Comparison of ENCODE assay signal across 8 cellular contexts in genomic region chr3:197305854-197306253, GRCh38. TPM values are rescaled to one million over a fixed set of nuclear protein-coding genes. Genes with fewer than 3 reads are reported as not detected.
DNase-seq lines count a peak whose midpoint lies in the region; ATAC-seq and TF ChIP-seq lines count a peak whose summit lies in the region.

No MANE protein-coding gene starts in this region.

- no peak for TF ChIP-seq POLR2A in testis (IDR thresholded peaks at IDR 0.05)

- H3K9me3 ChIP-seq in testis: no peaks in the 10 kb centered on the region
- H3K9me3 ChIP-seq in endodermal cell (ENCODE audit: control insufficient read depth, low read length): no peaks in the 10 kb centered on the region

- TF ChIP-seq CTCF in testis (IDR thresholded peaks at IDR 0.05): no peak
- TF ChIP-seq CTCF in endodermal cell (conservative IDR thresholded peaks at IDR 0.05): no peak

- peaks cover 89% of the 10 kb centered on the region for H3K27me3 Mint-ChIP-seq in endodermal cell (ENCODE audit: insufficient read depth)

- H3K27me3 ChIP-seq in testis (no peaks in the 10 kb centered on the region), endodermal cell (ENCODE audit: control insufficient read depth, insufficient read depth, low read length, poor library complexity, severe bottlenecking) (peaks cover 72% of the 10 kb centered on the region)

- ATAC-seq in GM19463 (IDR thresholded peaks at IDR 0.05; ENCODE audit: unreplicated experiment): peak; percentile 89
- peak; percentile 88 for ATAC-seq in HG03439 (IDR thresholded peaks at IDR 0.05; ENCODE audit: unreplicated experiment)

- no peak overlapping the region for H3K27ac Mint-ChIP-seq in endodermal cell

- H3K4me3 ChIP-seq in testis (no peak overlapping the region), endodermal cell (ENCODE audit: low read length) (no peak overlapping the region)

- DNase-seq in EL (peak; percentile 86), epithelial cell of prostate (ENCODE audit: low read depth, low spot score) (no peak), testis (no peak), endodermal cell (no peak), DMS153 (lab: John Stamatoyannopoulos, UW) (no peak)
- DNase-seq in activated effector memory CD4-positive, alpha-beta T cell treated with Interleukin-2 at 50 U/mL for 16 hours: no peak

- H3K9ac ChIP-seq in endodermal cell (ENCODE audit: extremely low read depth, low read length, poor library complexity, severe bottlenecking): no peak overlapping the region

- H3K4me1 ChIP-seq in testis: peaks cover 17% of the 10 kb centered on the region
- no peaks in the 10 kb centered on the region for H3K4me1 ChIP-seq in endodermal cell (ENCODE audit: control insufficient read depth, insufficient read depth, low read length)

- peak overlapping the region; percentile 93 for H3K27ac ChIP-seq in epithelial cell of prostate
- H3K27ac ChIP-seq in testis: no peak overlapping the region
- no peak overlapping the region for H3K27ac ChIP-seq in endodermal cell (ENCODE audit: low read depth, low read length)

- H3K9me3 Mint-ChIP-seq in endodermal cell: no peaks in the 10 kb centered on the region

- peaks cover 13% of the 10 kb centered on the region for H3K4me1 Mint-ChIP-seq in endodermal cell

- intact Hi-C loops in testis (cut with DNase I; ENCODE audit: low total_unique reads): no loop called here

- WGBS in testis, 2 donors: 79 to 89% methylated on average over 1 of the region's 1 CpG
- WGBS in endodermal cell (ENCODE audit: insufficient coverage in 1 of 2, insufficient read length in 1 of 2), 2 experiments: 91% methylated on average over 1 of the region's 1 CpG

- H3K36me3 Mint-ChIP-seq in endodermal cell (ENCODE audit: low read depth): no peaks in the 10 kb centered on the region

- no peak overlapping the region for H3K4me3 Mint-ChIP-seq in endodermal cell

- H3K36me3 ChIP-seq in testis (ENCODE audit: low read depth, missing control alignments) (no peaks in the 10 kb centered on the region), endodermal cell (ENCODE audit: control insufficient read depth, insufficient read depth, low read length) (no peaks in the 10 kb centered on the region)

RNA-seq across cellular contexts. Expression of gene DLG1, which starts 7.4 kb away (rescaled TPM):
- total RNA-seq in testis (10 to 100 TPM; 99.3 to 99.4 TPM), endodermal cell (10 to 100 TPM; 78.7 to 96.9 TPM)
- 37.4 TPM for polyA plus RNA-seq in testis (ENCODE audit: insufficient read depth, low read depth, low replicate concordance)
- polyA plus RNA-seq in endodermal cell (2013, experiment 1 of 2): 68.2 TPM
- polyA plus RNA-seq in endodermal cell (2013, experiment 2 of 2): 64.7 TPM
